Comparison of ENCODE assay signal across 8 cellular contexts in genomic region chr21:15063821-15064575, GRCh38. TPM values are rescaled to one million over a fixed set of nuclear protein-coding genes. Genes with fewer than 3 reads are reported as not detected.
DNase-seq lines count a peak whose midpoint lies in the region; ATAC-seq and TF ChIP-seq lines count a peak whose summit lies in the region.

No MANE protein-coding gene starts in this region.

- H3K27ac ChIP-seq in upper lobe of left lung = peak overlapping the region; percentile 96 to 99 (median 98)

- ATAC-seq in GM18907 (IDR thresholded peaks at IDR 0.05; ENCODE audit: unreplicated experiment) = peak; percentile 7
- peak; percentile 2 for ATAC-seq in HG03354 (IDR thresholded peaks at IDR 0.05; ENCODE audit: poor library complexity, severe bottlenecking, unreplicated experiment)
- peak; percentile 30 to 31 for ATAC-seq in upper lobe of left lung (ENCODE audit: low FRiP score in 2 of 2)

- DNase-seq in AG04449 (ENCODE audit: low read depth, low spot score) (no peak), fibroblast of gingiva (ENCODE audit: low read depth) (peak; percentile 32), myocyte (ENCODE audit: low read depth) (peak; percentile 64), upper lobe of left lung (peak in 1 of 2 donors; percentile 45), foreskin melanocyte (no peak)
- DNase-seq in activated CD4-positive, alpha-beta memory T cell treated with anti-CD3 and anti-CD28 coated beads, Interleukin-2, amount 10 ng/mL, durations not matched to agents 7 days and 5 days = no peak

- H3K4me1 ChIP-seq in upper lobe of left lung = peaks cover 28 to 43% (median 37%) of the 10 kb centered on the region in 4 donors

- H3K4me3 ChIP-seq in AG04449 (ENCODE audit: low read depth, low read length) = peak overlapping the region; percentile 77
- peak overlapping the region; percentile 81 to 93 (median 89) for H3K4me3 ChIP-seq in upper lobe of left lung

- peaks cover 31% of the 10 kb centered on the region for H3K4me1 Mint-ChIP-seq in activated CD4-positive, alpha-beta memory T cell treated with anti-CD3 and anti-CD28 coated beads, Interleukin-2, amount 10 ng/mL, durations not matched to agents 7 days and 5 days

- peaks cover 4% of the 10 kb centered on the region for H3K36me3 Mint-ChIP-seq in activated CD4-positive, alpha-beta memory T cell treated with anti-CD3 and anti-CD28 coated beads, Interleukin-2, amount 10 ng/mL, durations not matched to agents 7 days and 5 days (ENCODE audit: low read depth)

- peaks cover 53% of the 10 kb centered on the region for H3K27me3 Mint-ChIP-seq in activated CD4-positive, alpha-beta memory T cell treated with anti-CD3 and anti-CD28 coated beads, Interleukin-2, amount 10 ng/mL, durations not matched to agents 7 days and 5 days

- TF ChIP-seq CTCF in AG04449 (IDR thresholded peaks at IDR 0.05; ENCODE audit: insufficient read depth, low read length, missing control alignments) = no peak
- no peak for TF ChIP-seq CTCF in upper lobe of left lung (IDR thresholded peaks at IDR 0.05)

- TF ChIP-seq POLR2A in upper lobe of left lung (IDR thresholded peaks at IDR 0.05) = no peak

- peak overlapping the region; percentile 73 for H3K4me3 Mint-ChIP-seq in activated CD4-positive, alpha-beta memory T cell treated with anti-CD3 and anti-CD28 coated beads, Interleukin-2, amount 10 ng/mL, durations not matched to agents 7 days and 5 days

- POLR2A ChIA-PET in AG04449 (lab: Yijun Ruan, JAX) = interaction anchor here (1.3 to 1.4 kb wide), 2 partner anchors 48 to 54 kb away, joined by 4 to 6 read pairs; no protein-coding TSS in a partner anchor
- POLR2A ChIA-PET in activated CD4-positive, alpha-beta memory T cell treated with anti-CD3 and anti-CD28 coated beads, Interleukin-2, amount 10 ng/mL, durations not matched to agents 7 days and 5 days (lab: Charles Lee) = interaction anchor here (1.1 to 1.3 kb wide), 3 partner anchors 7 to 301 kb away, joined by 3 to 6 read pairs (median 3); no protein-coding TSS in a partner anchor

- H3K27me3 ChIP-seq in upper lobe of left lung = no peaks in the 10 kb centered on the region

- no peaks in the 10 kb centered on the region for H3K9me3 ChIP-seq in upper lobe of left lung

- TF ChIP-seq EP300 in upper lobe of left lung (IDR thresholded peaks at IDR 0.05) = no peak

- H3K36me3 ChIP-seq in upper lobe of left lung = no peaks in the 10 kb centered on the region

- no peaks in the 10 kb centered on the region for H3K9me3 Mint-ChIP-seq in activated CD4-positive, alpha-beta memory T cell treated with anti-CD3 and anti-CD28 coated beads, Interleukin-2, amount 10 ng/mL, durations not matched to agents 7 days and 5 days

- CTCF ChIA-PET in AG04449 (lab: Yijun Ruan, JAX) = interaction anchor here (1.0 kb wide), 1 partner anchor 8 kb away, joined by 3 read pairs; no protein-coding TSS in a partner anchor
- CTCF ChIA-PET in activated CD4-positive, alpha-beta memory T cell treated with anti-CD3 and anti-CD28 coated beads, Interleukin-2, amount 10 ng/mL, durations not matched to agents 7 days and 5 days (lab: Charles Lee) = no interaction called here

- 1 to 2% methylated on average over 7 to 28 of the region's 57 CpGs for WGBS in upper lobe of left lung, 2 donors

- H3K27ac Mint-ChIP-seq in activated CD4-positive, alpha-beta memory T cell treated with anti-CD3 and anti-CD28 coated beads, Interleukin-2, amount 10 ng/mL, durations not matched to agents 7 days and 5 days = peak overlapping the region; percentile 29

RNA-seq across cellular contexts. Expression of gene NRIP1, which starts 0.8 kb away (rescaled TPM):
- 1 to 10 TPM; 5.3 to 7.7 TPM for total RNA-seq in activated CD4-positive, alpha-beta memory T cell treated with anti-CD3 and anti-CD28 coated beads, Interleukin-2, amount 10 ng/mL, durations not matched to agents 7 days and 5 days
- total RNA-seq in myocyte (29.0 and 37.3 TPM in 2 replicates), upper lobe of left lung (10 to 100 TPM; 10.5 to 47.2 (median 34.8) TPM)
- polyA plus RNA-seq in myocyte (2012) = 4.5 TPM

Comparison
In these comparisons a context has a peak if more than half of its experiments do, and no peak if none do; other contexts are left out.
1. DNase-seq: peak in fibroblast of gingiva (single experiment) and myocyte (single experiment); none in AG04449 (single experiment), activated CD4-positive, alpha-beta memory T cell treated with anti-CD3 and anti-CD28 coated beads, Interleukin-2, amount 10 ng/mL, durations not matched to agents 7 days and 5 days (single experiment) and foreskin melanocyte (single experiment).
2. Peak in every context shown above with its lines, with median percentiles within 50 percentile points of each other: ATAC-seq.